ENCODE assay signal across 16 cellular contexts in genomic region chr17:48453447-48453846, GRCh38. TPM values are rescaled to one million over a fixed set of nuclear protein-coding genes. Genes with fewer than 3 reads are reported as not detected.
DNase-seq lines count a peak whose midpoint lies in the region; ATAC-seq and TF ChIP-seq lines count a peak whose summit lies in the region.
"Had no signal": no experiment of that assay in that cellular context is flagged by ENCODE, and none has a peak within 500 bp of the region (broad histone marks: within the 10 kb centered on the region; RNA-seq: fewer than 3 reads in every experiment).

No MANE protein-coding gene starts in this region.

- H3K36me3 ChIP-seq in CD8-positive, alpha-beta memory T cell (ENCODE audit: insufficient read depth, low read length): no peaks in the 10 kb centered on the region
- H3K36me3 ChIP-seq: transverse colon had no signal

- ATAC-seq in activated B cell treated with CpG ODN at 0.5 μM for 24 hours (ENCODE audit: low read depth) (no peak), memory B cell (ENCODE audit: low read depth) (peak; percentile 31)
- ATAC-seq: PC-3, SK-N-SH treated with all-trans-retinoic acid at 6 μM for 48 hours had no signal

- H3K27ac ChIP-seq in CD8-positive, alpha-beta memory T cell (ENCODE audit: low read depth, low read length): peak overlapping the region; percentile 11

- H3K9me3 Mint-ChIP-seq in CD8-positive, alpha-beta memory T cell: no peaks in the 10 kb centered on the region
- no peaks in the 10 kb centered on the region for H3K9me3 Mint-ChIP-seq in activated B cell treated with CpG ODN at 0.5 μM for 24 hours
- no peaks in the 10 kb centered on the region for H3K9me3 Mint-ChIP-seq in memory B cell

- H3K27ac Mint-ChIP-seq in CD8-positive, alpha-beta memory T cell: peak overlapping the region; percentile 16 to 97 (median 76)
- H3K27ac Mint-ChIP-seq in activated B cell treated with CpG ODN at 0.5 μM for 24 hours (peak overlapping the region; percentile 85), memory B cell (no peak overlapping the region)
- H3K27ac Mint-ChIP-seq: brain, nephron progenitor cell had no signal

- H3K9me3 ChIP-seq in CD8-positive, alpha-beta memory T cell (ENCODE audit: low read length): no peaks in the 10 kb centered on the region
- H3K9me3 ChIP-seq: transverse colon had no signal

- H3K4me3 Mint-ChIP-seq in CD8-positive, alpha-beta memory T cell: peak overlapping the region; percentile 3 to 84 (median 79)
- peak overlapping the region; percentile 25 for H3K4me3 Mint-ChIP-seq in activated B cell treated with CpG ODN at 0.5 μM for 24 hours
- no peak overlapping the region for H3K4me3 Mint-ChIP-seq in memory B cell
- H3K4me3 Mint-ChIP-seq: brain, nephron progenitor cell had no signal

- H3K4me1 Mint-ChIP-seq in CD8-positive, alpha-beta memory T cell: peaks cover 69 to 87% (median 83%) of the 10 kb centered on the region in 3 donors
- peaks cover 50% of the 10 kb centered on the region for H3K4me1 Mint-ChIP-seq in activated B cell treated with CpG ODN at 0.5 μM for 24 hours
- H3K4me1 Mint-ChIP-seq in memory B cell: peaks cover 12% of the 10 kb centered on the region

- POLR2A ChIA-PET in CD8-positive, alpha-beta memory T cell (lab: Charles Lee): interaction anchor here (0.7 to 3.2 kb wide), 6 partner anchors 9 to 103 kb away, joined by 3 to 28 read pairs (median 3); no protein-coding TSS in a partner anchor
- POLR2A ChIA-PET in activated B cell treated with CpG ODN at 0.5 μM for 24 hours (lab: Charles Lee): interaction anchor here (0.7 to 1.5 kb wide), 3 partner anchors 9 to 1197 kb away, joined by 4 to 6 read pairs (median 5); no protein-coding TSS in a partner anchor

- intact Hi-C loops in activated B cell treated with CpG ODN at 0.5 μM for 24 hours (cut with micrococcal nuclease): loop anchor here (10.0 kb wide), 1 partner anchor 429 kb away; no protein-coding TSS in a partner anchor

- CTCF ChIA-PET in CD8-positive, alpha-beta memory T cell (lab: Charles Lee): interaction anchor here (0.7 to 8.5 kb wide), 14 partner anchors 9 to 156 kb away, joined by 3 to 67 read pairs (median 4); partner anchors contain the start of gene HOXB5
- CTCF ChIA-PET in activated B cell treated with CpG ODN at 0.5 μM for 24 hours (lab: Charles Lee): interaction anchor here (0.9 to 2.9 kb wide), 7 partner anchors 9 to 117 kb away, joined by 3 to 9 read pairs (median 4); no protein-coding TSS in a partner anchor

- no peak for TF ChIP-seq CTCF in activated B cell treated with CpG ODN at 0.5 μM for 24 hours (IDR thresholded peaks at IDR 0.05)

- H3K4me1 ChIP-seq in CD8-positive, alpha-beta memory T cell (ENCODE audit: insufficient read depth, low read length): peaks cover 68% of the 10 kb centered on the region

- peak overlapping the region; percentile 23 for H3K4me3 ChIP-seq in CD8-positive, alpha-beta memory T cell (ENCODE audit: low read length)
- H3K4me3 ChIP-seq in Jurkat, Clone E6-1 (ENCODE audit: low read length): peak overlapping the region; percentile 29; the same call in 1 of the 2 replicates
- H3K4me3 ChIP-seq: transverse colon had no signal

- H3K27me3 Mint-ChIP-seq in CD8-positive, alpha-beta memory T cell: no peaks in the 10 kb centered on the region
- H3K27me3 Mint-ChIP-seq in activated B cell treated with CpG ODN at 0.5 μM for 24 hours (peaks cover 2% of the 10 kb centered on the region), memory B cell (peaks cover 12% of the 10 kb centered on the region)

- H3K36me3 Mint-ChIP-seq in CD8-positive, alpha-beta memory T cell: peaks cover 0 to 2% (median 0%) of the 10 kb centered on the region in 3 donors
- H3K36me3 Mint-ChIP-seq in activated B cell treated with CpG ODN at 0.5 μM for 24 hours (ENCODE audit: low read depth) (no peaks in the 10 kb centered on the region), memory B cell (no peaks in the 10 kb centered on the region)
- H3K36me3 Mint-ChIP-seq: brain had no signal

- peak in 2 of 5 donors; percentile 67 to 74 for DNase-seq in CD8-positive, alpha-beta memory T cell
- DNase-seq in Jurkat, Clone E6-1 (ENCODE audit: low read depth, low spot score): peak; percentile 93
- DNase-seq in activated B cell treated with CpG ODN at 0.5 μM for 24 hours (no peak), memory B cell (ENCODE audit: low spot score in 2 of 2) (no peak), NCI-H1092 (lab: John Stamatoyannopoulos, UW) (no peak), MV-4-11 (lab: John Stamatoyannopoulos, UW) (no peak), kidney glomerular epithelial cell (lab: John Stamatoyannopoulos, UW) (no peak)
- DNase-seq: NCI-H1436 treated with DMSO at 0.1 percent for 48 hours; NCI-H446; nephron progenitor cell; PC-3; stimulated activated CD4-positive, alpha-beta T cell treated with anti-CD3 and anti-CD28 coated beads, Interleukin-1b, Interleukin-23, amount 100 ng/mL, for 48 hours; transverse colon had no signal

- no peaks in the 10 kb centered on the region for H3K27me3 ChIP-seq in CD8-positive, alpha-beta memory T cell (ENCODE audit: insufficient read depth, low read length, poor library complexity, severe bottlenecking)

RNA-seq across cellular contexts. Expression of gene SKAP1, which starts 23.4 kb away (rescaled TPM):
- 10 to 100 TPM; 50.5 to 56.0 TPM for total RNA-seq in CD8-positive, alpha-beta memory T cell
- 264 TPM for polyA plus RNA-seq in CD8-positive, alpha-beta memory T cell
- 35.2 TPM for polyA plus RNA-seq in Jurkat, Clone E6-1 (2012; ENCODE audit: insufficient read depth, insufficient read length)
- total RNA-seq in activated B cell treated with CpG ODN at 0.5 μM for 24 hours: 24.3 and 25.3 TPM in 2 replicates
- total RNA-seq: G401, PC-3 had no signal
